In genomic region chr14:94346841-94347240, GRCh38 we compare ENCODE assay signal across 18 cellular contexts. TPM values are rescaled to one million over a fixed set of nuclear protein-coding genes. Genes with fewer than 3 reads are reported as not detected.
DNase-seq lines count a peak whose midpoint lies in the region; ATAC-seq and TF ChIP-seq lines count a peak whose summit lies in the region.
"Had no signal": no experiment of that assay in that cellular context is flagged by ENCODE, and none has a peak within 500 bp of the region (broad histone marks: within the 10 kb centered on the region; RNA-seq: fewer than 3 reads in every experiment).

No MANE protein-coding gene starts in this region.

- peak overlapping the region; percentile 38 for H2AFZ ChIP-seq in KMS-11 (ENCODE audit: low read depth)

- H3K27ac Mint-ChIP-seq in T-helper 2 cell treated with Interferon-gamma antibody and Interleukin-4, amounts not matched to agents 5 μg/mL and 100 μg/mL, for 36 hours: peak overlapping the region; percentile 36
- peak overlapping the region; percentile 89 to 92 for H3K27ac Mint-ChIP-seq in effector memory CD8-positive, alpha-beta T cell

- no peaks in the 10 kb centered on the region for H3K27me3 ChIP-seq in KMS-11 (ENCODE audit: insufficient read depth, low read depth)
- H3K27me3 ChIP-seq in body of pancreas: no peaks in the 10 kb centered on the region
- H3K27me3 ChIP-seq: cardiac muscle cell, ovary, suprapubic skin had no signal

- H3K27ac ChIP-seq in KMS-11: peak overlapping the region; percentile 86
- H3K27ac ChIP-seq in body of pancreas: peak overlapping the region in 2 of 4 donors; percentile 3 to 23
- H3K27ac ChIP-seq: cardiac muscle cell, ovary, suprapubic skin had no signal

- no peak overlapping the region for H3K4me3 ChIP-seq in KMS-11 (IDR thresholded peaks at IDR 0.05; ENCODE audit: insufficient read depth, low read depth, low read length)
- no peak overlapping the region for H3K4me3 ChIP-seq in body of pancreas
- H3K4me3 ChIP-seq: cardiac muscle cell, ovary, suprapubic skin had no signal

- no peaks in the 10 kb centered on the region for H3K9me3 ChIP-seq in body of pancreas
- H3K9me3 ChIP-seq: ovary, suprapubic skin had no signal

- H3K4me1 ChIP-seq in KMS-11 (ENCODE audit: low read depth, poor library complexity, severe bottlenecking): peaks cover 12% of the 10 kb centered on the region
- peaks cover 11% of the 10 kb centered on the region for H3K4me1 ChIP-seq in body of pancreas

- H3K4me3 Mint-ChIP-seq in T-helper 2 cell treated with Interferon-gamma antibody and Interleukin-4, amounts not matched to agents 5 μg/mL and 100 μg/mL, for 36 hours: no peak overlapping the region
- H3K4me3 Mint-ChIP-seq in effector memory CD8-positive, alpha-beta T cell: peak overlapping the region; percentile 9 to 59

- peaks cover 6% of the 10 kb centered on the region for H3K9me3 Mint-ChIP-seq in T-helper 2 cell treated with Interferon-gamma antibody and Interleukin-4, amounts not matched to agents 5 μg/mL and 100 μg/mL, for 36 hours
- peaks cover 0 to 7% of the 10 kb centered on the region in 2 donors for H3K9me3 Mint-ChIP-seq in effector memory CD8-positive, alpha-beta T cell

- H3K36me3 Mint-ChIP-seq in T-helper 2 cell treated with Interferon-gamma antibody and Interleukin-4, amounts not matched to agents 5 μg/mL and 100 μg/mL, for 36 hours (ENCODE audit: low read depth): no peaks in the 10 kb centered on the region
- H3K36me3 Mint-ChIP-seq in effector memory CD8-positive, alpha-beta T cell (ENCODE audit: insufficient read depth): peaks cover 5% of the 10 kb centered on the region

- no peaks in the 10 kb centered on the region for H4K20me1 ChIP-seq in KMS-11 (ENCODE audit: insufficient read depth)

- H3K4me2 ChIP-seq in KMS-11: peak overlapping the region; percentile 21; the same call in 1 of the 2 replicates

- peaks cover 8% of the 10 kb centered on the region for H3K4me1 Mint-ChIP-seq in T-helper 2 cell treated with Interferon-gamma antibody and Interleukin-4, amounts not matched to agents 5 μg/mL and 100 μg/mL, for 36 hours (ENCODE audit: low read depth)
- peaks cover 6 to 9% of the 10 kb centered on the region in 2 donors for H3K4me1 Mint-ChIP-seq in effector memory CD8-positive, alpha-beta T cell (ENCODE audit: low read depth in 2 of 2)

- TF ChIP-seq POLR2A in body of pancreas (IDR thresholded peaks at IDR 0.05): no peak

- no peak for DNase-seq in T-helper 2 cell treated with Interferon-gamma antibody and Interleukin-4, amounts not matched to agents 5 μg/mL and 100 μg/mL, for 36 hours (ENCODE audit: low spot score)
- DNase-seq in T-helper 2 cell (no peak), NCI-H526 (lab: John Stamatoyannopoulos, UW) (no peak), body of pancreas (no peak)
- DNase-seq in effector memory CD8-positive, alpha-beta T cell: no peak
- DNase-seq: 8988T; activated CD8-positive, alpha-beta memory T cell treated with anti-CD3 and anti-CD28 coated beads for 24 hours; COR-L47; Kasumi-1; NCI-H1930; ovary had no signal

- peak overlapping the region; percentile 44; the same call in 1 of the 2 replicates for H3K9ac ChIP-seq in KMS-11

- no peaks in the 10 kb centered on the region for H3K79me2 ChIP-seq in KMS-11 (ENCODE audit: insufficient read depth, low read depth)

- no peaks in the 10 kb centered on the region for H3K27me3 Mint-ChIP-seq in T-helper 2 cell treated with Interferon-gamma antibody and Interleukin-4, amounts not matched to agents 5 μg/mL and 100 μg/mL, for 36 hours (ENCODE audit: low read depth)
- peaks cover 10 to 11% of the 10 kb centered on the region in 2 donors for H3K27me3 Mint-ChIP-seq in effector memory CD8-positive, alpha-beta T cell

- no peak for TF ChIP-seq CTCF in KMS-11 (conservative IDR thresholded peaks at IDR 0.05; ENCODE audit: low read depth, low read length)
- no peak for TF ChIP-seq CTCF in body of pancreas (IDR thresholded peaks at IDR 0.05)

- ATAC-seq in GM21528 (IDR thresholded peaks at IDR 0.05; ENCODE audit: low FRiP score, unreplicated experiment) (peak; percentile 24), HG03439 (IDR thresholded peaks at IDR 0.05; ENCODE audit: unreplicated experiment) (no peak), body of pancreas (no peak)
- no peak for ATAC-seq in effector memory CD8-positive, alpha-beta T cell (replicated peaks)

- no peaks in the 10 kb centered on the region for H3K36me3 ChIP-seq in KMS-11 (ENCODE audit: insufficient read depth)
- H3K36me3 ChIP-seq in body of pancreas (replicated peaks in 1 of 2; ENCODE audit: insufficient read depth in 1 of 2, low read depth in 2 of 2): no peaks in the 10 kb centered on the region
- H3K36me3 ChIP-seq: cardiac muscle cell, ovary, suprapubic skin had no signal

- WGBS in body of pancreas, 2 donors: 55 to 65% methylated on average over 5 of the region's 5 CpGs

- intact Hi-C loops in body of pancreas (cut with DNase I): no loop called here

RNA-seq across cellular contexts. Expression of gene SERPINA2, which starts 19.7 kb away (rescaled TPM):
- not detected for total RNA-seq in body of pancreas
- total RNA-seq: cardiac muscle cell, mucosa of gallbladder, ovary, RPMI7951, suprapubic skin had no signal

RNA-seq across cellular contexts. Expression of gene SERPINA6, which starts 23.7 kb away (rescaled TPM):
- 10 to 100 TPM in 1 of 2 donors, 1 to 10 TPM in 1; 6.5 to 10.9 TPM for total RNA-seq in body of pancreas
- total RNA-seq: cardiac muscle cell had no signal

RNA-seq across cellular contexts. Expression of gene SERPINA1, which starts 41.6 kb away (rescaled TPM):
- total RNA-seq in body of pancreas: 10 to 100 TPM; 77.8 to 86.4 TPM

RNA-seq across cellular contexts. Expression of gene SERPINA10, which starts 53.8 kb away (rescaled TPM):
- total RNA-seq in body of pancreas: 1 to 10 TPM in 1 of 2 donors, not detected in 1; 3.0 TPM
- total RNA-seq: cardiac muscle cell, RPMI7951 had no signal
